27 cellular contexts compared by ENCODE assay signal in the genomic region with DNA sequence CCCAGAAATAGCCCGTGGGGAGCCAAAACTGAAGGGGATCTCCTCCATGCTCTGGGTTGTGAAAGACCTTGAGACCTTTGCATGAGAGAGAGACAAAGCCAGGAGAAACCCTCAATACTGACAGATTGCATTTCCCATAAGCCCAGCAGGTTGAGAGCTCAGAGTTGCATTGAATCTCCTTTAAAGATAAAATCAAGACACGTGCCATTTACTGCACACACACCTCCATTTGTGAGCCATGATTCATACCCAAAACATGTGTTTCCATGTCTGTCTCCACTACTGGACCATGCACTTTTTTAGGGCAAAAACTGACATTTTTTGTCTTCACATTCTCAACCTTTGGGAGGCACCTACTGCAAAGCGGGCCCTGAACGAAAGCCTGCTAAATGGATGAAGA.
A peak's percentile ranks its signal among the peaks of the same experiment; 100 is the strongest.
DNase-seq lines count a peak whose midpoint lies in the region; ATAC-seq, FAIRE-seq and TF ChIP-seq lines count a peak whose summit lies in the region.
"Had no signal": no experiment of that assay in that cellular context is flagged by ENCODE, and none has a peak within 500 bp of the region (broad histone marks: within the 10 kb centered on the region; RNA-seq: fewer than 3 reads in every experiment).

No MANE protein-coding gene starts in this region.

- CTCF ChIA-PET in mammary epithelial cell (lab: Charles Lee; ENCODE audit: low non-redundant PET) (no interaction called here), MCF 10A (lab: Yijun Ruan, JAX) (interaction anchor here (0.6 to 0.7 kb wide), 2 partner anchors 11 to 172 kb away, joined by 3 read pairs; no protein-coding TSS in a partner anchor)

- TF ChIP-seq POLR2A in GM12892 (IDR thresholded peaks at IDR 0.05; ENCODE audit: low read depth, low read length) = no peak

- TF ChIP-seq CTCF in mammary epithelial cell (conservative IDR thresholded peaks at IDR 0.05 in 1 of 2, IDR thresholded peaks at IDR 0.05 in 1 of 2; ENCODE audit: extremely low read depth in 1 of 2, insufficient read depth in 1 of 2, low read depth in 1 of 2, low read length in 2 of 2) = no peak
- TF ChIP-seq CTCF in MCF 10A (IDR thresholded peaks at IDR 0.05; ENCODE audit: unreplicated experiment) = no peak
- no peak for TF ChIP-seq CTCF in RWPE2 (IDR thresholded peaks at IDR 0.05; ENCODE audit: poor library complexity, severe bottlenecking)
- no peak for TF ChIP-seq CTCF in foreskin keratinocyte (conservative IDR thresholded peaks at IDR 0.05)
- no peak for TF ChIP-seq CTCF in GM23338 (conservative IDR thresholded peaks at IDR 0.05; ENCODE audit: low read depth in 2 of 2)

- dilution Hi-C loops in mammary epithelial cell (cut with HindIII; ENCODE audit: low sequenced_read_pairs) = no loop called here

- no peak overlapping the region for H3K4me3 Mint-ChIP-seq in MCF 10A (ENCODE audit: unreplicated experiment)
- H3K4me3 Mint-ChIP-seq in GM23338 = no peak overlapping the region
- H3K4me3 Mint-ChIP-seq: HFFc6 had no signal

- H3K27me3 Mint-ChIP-seq in MCF 10A (ENCODE audit: insufficient read depth, unreplicated experiment) (no peaks in the 10 kb centered on the region), GM23338 (ENCODE audit: insufficient read depth, low read depth, poor library complexity) (peaks cover 1% of the 10 kb centered on the region)

- H3K9me3 Mint-ChIP-seq in MCF 10A (ENCODE audit: unreplicated experiment) (no peaks in the 10 kb centered on the region), GM23338 (no peaks in the 10 kb centered on the region)

- H3K4me1 Mint-ChIP-seq in MCF 10A (ENCODE audit: insufficient read depth, unreplicated experiment) (peaks cover 22% of the 10 kb centered on the region), GM23338 (peaks cover 18% of the 10 kb centered on the region; the same call in 2 of the 3 replicates)

- POLR2A ChIA-PET in MCF 10A (lab: Yijun Ruan, JAX) = interaction anchor here (0.7 to 3.1 kb wide), 6 partner anchors 10 to 250 kb away, joined by 3 to 12 read pairs (median 4); partner anchors contain the start of gene NRIP1

- H3K9me3 ChIP-seq in mammary epithelial cell (replicated peaks; ENCODE audit: insufficient read depth, low read length) (no peaks in the 10 kb centered on the region), RWPE2 (ENCODE audit: severe bottlenecking) (no peaks in the 10 kb centered on the region)
- H3K9me3 ChIP-seq: SK-N-SH had no signal

- no peak overlapping the region for H3K9ac ChIP-seq in mammary epithelial cell (ENCODE audit: insufficient read depth, low read length)
- H3K9ac ChIP-seq: SK-N-SH had no signal

- no peaks in the 10 kb centered on the region for H3K9me2 ChIP-seq in GM23338 (ENCODE audit: insufficient read depth)
- H3K9me2 ChIP-seq: SK-N-SH had no signal

- H3K4me2 ChIP-seq in mammary epithelial cell (ENCODE audit: insufficient read depth, low read depth, low read length) (no peak overlapping the region), GM23338 (no peak overlapping the region)
- H3K4me2 ChIP-seq: SK-N-SH had no signal

- H3K27ac ChIP-seq in mammary epithelial cell (ENCODE audit: insufficient read depth, low read depth, low read length) = no peak overlapping the region
- peak overlapping the region; percentile 39 for H3K27ac ChIP-seq in RWPE2 (ENCODE audit: poor library complexity, severe bottlenecking)
- H3K27ac ChIP-seq in foreskin keratinocyte = peak overlapping the region; percentile 51
- no peak overlapping the region for H3K27ac ChIP-seq in GM23338 (ENCODE audit: low read depth)
- H3K27ac ChIP-seq: C4-2B had no signal

- in situ Hi-C loops in mammary epithelial cell (cut with MboI; ENCODE audit: low sequenced_read_pairs in 2 of 2) = no loop called here

- H3K4me1 ChIP-seq in mammary epithelial cell (ENCODE audit: insufficient read depth, low read length) (peaks cover 24% of the 10 kb centered on the region), RWPE2 (ENCODE audit: insufficient read depth, poor library complexity, severe bottlenecking) (peaks cover 23% of the 10 kb centered on the region), foreskin keratinocyte (peaks cover 16% of the 10 kb centered on the region), GM23338 (ENCODE audit: insufficient read depth) (no peaks in the 10 kb centered on the region)

- no peaks in the 10 kb centered on the region for H3F3A ChIP-seq in GM23338 (replicated peaks; ENCODE audit: low read depth)

- H3K27me3 ChIP-seq in mammary epithelial cell (ENCODE audit: insufficient read depth, low read length) (no peaks in the 10 kb centered on the region), RWPE2 (ENCODE audit: insufficient read depth, poor library complexity, severe bottlenecking) (no peaks in the 10 kb centered on the region), foreskin keratinocyte (no peaks in the 10 kb centered on the region), GM23338 (ENCODE audit: insufficient read depth) (no peaks in the 10 kb centered on the region)

- H3K27ac Mint-ChIP-seq in MCF 10A (ENCODE audit: low read depth, unreplicated experiment) (no peak overlapping the region), GM23338 (no peak overlapping the region)
- H3K27ac Mint-ChIP-seq: HFFc6 had no signal

- no TSS peak for BruUV-seq in mammary epithelial cell (replicated peaks; lab: Mats Ljungman, UMichigan)
- no TSS peak for BruUV-seq in MCF 10A (replicated peaks; lab: Mats Ljungman, UMichigan)

- FAIRE-seq in GM12892 (lab: Jason Lieb, UNC) = no peak

- H3K79me2 ChIP-seq in mammary epithelial cell (ENCODE audit: insufficient read depth, low read length) (no peaks in the 10 kb centered on the region), GM23338 (replicated peaks; ENCODE audit: insufficient read depth) (no peaks in the 10 kb centered on the region)

- 84% methylated on average over 4 of the region's 4 CpGs for WGBS in mammary epithelial cell (ENCODE audit: low coverage, missing lambda C conversion rate)

- ATAC-seq in RWPE2 (ENCODE audit: low read depth) (peak; percentile 37; the same call in 1 of the 3 replicates), foreskin keratinocyte (peak; percentile 68), GM23338 (no peak), Right ventricle myocardium inferior (no peak)

- DNase-seq in mammary epithelial cell (peak; percentile 36), MCF 10A (ENCODE audit: unreplicated experiment) (no peak), RWPE2 (ENCODE audit: low spot score) (no peak), foreskin keratinocyte (peak in 1 of 2 donors; percentile 53), renal cortical epithelial cell (ENCODE audit: low read depth) (peak; percentile 21), GM12892 (ENCODE audit: insufficient read length) (no peak), GM23338 (ENCODE audit: low spot score) (no peak), Right ventricle myocardium inferior (ENCODE audit: missing footprints) (no peak)
- DNase-seq: 8988T; AML-193; GDM1; H7; HFFc6; Kasumi-1; MM.1S; NCI-H1105; NCI-H146; NCI-H2029; NCI-H2227 treated with DMSO at 0.1 percent for 48 hours; NCI-H510A; NCI-H748 treated with DMSO at 0.1 percent for 48 hours; NK-92 treated with Interleukin-12 subunit alpha and Interleukin-12 subunit beta, amount 100 ng/mL, for 24 hours; OCI-M1; RPMI8226; SIG-M5; SK-N-SH had no signal

- H3K36me3 Mint-ChIP-seq in MCF 10A (ENCODE audit: insufficient read depth, unreplicated experiment) (no peaks in the 10 kb centered on the region), GM23338 (ENCODE audit: low read depth) (no peaks in the 10 kb centered on the region)

- H4K20me1 ChIP-seq in mammary epithelial cell (ENCODE audit: insufficient read depth, low read length) (no peaks in the 10 kb centered on the region), GM23338 (replicated peaks; ENCODE audit: insufficient read depth) (no peaks in the 10 kb centered on the region)

- H3K36me3 ChIP-seq in mammary epithelial cell (ENCODE audit: insufficient read depth, low read length) (no peaks in the 10 kb centered on the region), RWPE2 (ENCODE audit: low read depth) (no peaks in the 10 kb centered on the region), GM23338 (ENCODE audit: insufficient read depth) (no peaks in the 10 kb centered on the region)

- intact Hi-C loops in mammary epithelial cell (cut with micrococcal nuclease) (no loop called here), MCF 10A (cut with micrococcal nuclease) (no loop called here), Right ventricle myocardium inferior (cut with DNase I) (no loop called here)

- H3K4me3 ChIP-seq in mammary epithelial cell (replicated peaks in 1 of 3; ENCODE audit: insufficient read depth in 1 of 3, low read depth in 2 of 3, low read length in 3 of 3) = no peak overlapping the region
- no peak overlapping the region for H3K4me3 ChIP-seq in RWPE2 (ENCODE audit: severe bottlenecking)
- H3K4me3 ChIP-seq in GM23338 = no peak overlapping the region

- H2AFZ ChIP-seq in mammary epithelial cell (ENCODE audit: low read depth, low read length) (no peak overlapping the region), GM23338 (no peak overlapping the region)

TF ChIP-seq in GM23338, 12 proteins besides CTCF, POLR2A, EP300 and RAD21 (continues in another document):
- TF ChIP-seq ZNF114 (CRISPR knock-in tag; IDR thresholded peaks at IDR 0.05) (no peak), EZH2phosphoT487 (IDR thresholded peaks at IDR 0.05; ENCODE audit: unreplicated experiment) (no peak), STAT1 (IDR thresholded peaks at IDR 0.05; ENCODE audit: unreplicated experiment) (no peak), ETS1 (IDR thresholded peaks at IDR 0.05) (no peak)

Comparison
In these comparisons a context has a peak if more than half of its experiments do, and no peak if none do; other contexts are left out.
1. DNase-seq: peak in mammary epithelial cell (single experiment) and renal cortical epithelial cell (single experiment); none in MCF 10A (single experiment), RWPE2 (single experiment), GM12892 (single experiment), GM23338 (single experiment) and Right ventricle myocardium inferior (single experiment).
2. H3K27ac ChIP-seq: peak in RWPE2 (single experiment) and foreskin keratinocyte (single experiment); none in mammary epithelial cell (single experiment) and GM23338 (single experiment).
3. ATAC-seq: peak in RWPE2 (single experiment) and foreskin keratinocyte (single experiment); none in GM23338 (single experiment) and Right ventricle myocardium inferior (single experiment).